9 cellular contexts compared by ENCODE assay signal in genomic region chr18:66616523-66616983, GRCh38. TPM values are rescaled to one million over a fixed set of nuclear protein-coding genes. Genes with fewer than 3 reads are reported as not detected.
A peak's percentile ranks its signal among the peaks of the same experiment; 100 is the strongest.
DNase-seq lines count a peak whose midpoint lies in the region; ATAC-seq and TF ChIP-seq lines count a peak whose summit lies in the region.
"Had no signal": no experiment of that assay in that cellular context is flagged by ENCODE, and none has a peak within 500 bp of the region (broad histone marks: within the 10 kb centered on the region; RNA-seq: fewer than 3 reads in every experiment).

No MANE protein-coding gene starts in this region.

- ATAC-seq in Right ventricle myocardium inferior, result no peak
- no peak for ATAC-seq in heart left ventricle

- H3K27me3 ChIP-seq in heart left ventricle (no peaks in the 10 kb centered on the region), brain microvascular endothelial cell (replicated peaks) (no peaks in the 10 kb centered on the region)

- no peak for TF ChIP-seq POLR2A in heart left ventricle (IDR thresholded peaks at IDR 0.05)

- in situ Hi-C loops in brain microvascular endothelial cell (cut with HindIII; ENCODE audit: low pct_ligation_motif_present, low sequenced_read_pairs), result no loop called here

- TF ChIP-seq CTCF in heart left ventricle (IDR thresholded peaks at IDR 0.05) (peak in 3 of 12 donors; percentile 20 to 26 (median 22)), brain microvascular endothelial cell (IDR thresholded peaks at IDR 0.05; ENCODE audit: low read depth, low read length, missing control alignments) (peak; percentile 79), retinal pigment epithelial cell (conservative IDR thresholded peaks at IDR 0.05; ENCODE audit: low read depth, low read length) (peak; percentile 65)

- H3K4me3 ChIP-seq in heart left ventricle (no peak overlapping the region), brain microvascular endothelial cell (ENCODE audit: low read depth, low read length) (no peak overlapping the region), retinal pigment epithelial cell (ENCODE audit: low read length) (no peak overlapping the region)

- peak; percentile 59 for DNase-seq in Right ventricle myocardium inferior (ENCODE audit: missing footprints)
- DNase-seq in heart left ventricle, result no peak
- no peak for DNase-seq in brain microvascular endothelial cell
- no peak for DNase-seq in retinal pigment epithelial cell (ENCODE audit: low read depth)
- no peak for DNase-seq in T1000 (lab: John Stamatoyannopoulos, UW)
- no peak for DNase-seq in GM19238 (ENCODE audit: insufficient read length, low spot score)
- DNase-seq in AG20443 (ENCODE audit: low spot score), result no peak
- DNase-seq: activated B cell treated with CpG ODN at 0.5 μM for 24 hours had no signal

- TF ChIP-seq EP300 in Ishikawa (IDR thresholded peaks at IDR 0.05; ENCODE audit: borderline replicate concordance), result no peak

- peak; percentile 59 for TF ChIP-seq RAD21 in Ishikawa (IDR thresholded peaks at IDR 0.05; ENCODE audit: low read depth)

- intact Hi-C loops in Right ventricle myocardium inferior (cut with DNase I) (no loop called here), heart left ventricle (cut with DNase I) (no loop called here)

- H3K36me3 ChIP-seq in heart left ventricle, result no peaks in the 10 kb centered on the region
- no peaks in the 10 kb centered on the region for H3K36me3 ChIP-seq in brain microvascular endothelial cell (replicated peaks)

- H3K9me3 ChIP-seq in heart left ventricle, result peaks cover 0 to 16% (median 0%) of the 10 kb centered on the region in 12 donors

- no peaks in the 10 kb centered on the region for H3K4me1 ChIP-seq in heart left ventricle

- H3K27ac ChIP-seq in heart left ventricle (no peak overlapping the region), brain microvascular endothelial cell (no peak overlapping the region)

- WGBS in heart left ventricle, 4 donors, result 60 to 73% (median 62%) methylated on average over 4 of the region's 4 CpGs

TF ChIP-seq in Ishikawa, 13 proteins besides CTCF, POLR2A, EP300 and RAD21:
- TF ChIP-seq FOXM1 (IDR thresholded peaks at IDR 0.05; ENCODE audit: borderline replicate concordance, low read depth) (no peak), MAX (IDR thresholded peaks at IDR 0.05) (no peak), YY1 (IDR thresholded peaks at IDR 0.05; ENCODE audit: low read depth) (no peak), CEBPB (IDR thresholded peaks at IDR 0.05) (no peak), ZBTB7A (IDR thresholded peaks at IDR 0.05; ENCODE audit: low read depth) (no peak), NFIC (IDR thresholded peaks at IDR 0.05) (no peak)
- TF ChIP-seq, protein P1, sequence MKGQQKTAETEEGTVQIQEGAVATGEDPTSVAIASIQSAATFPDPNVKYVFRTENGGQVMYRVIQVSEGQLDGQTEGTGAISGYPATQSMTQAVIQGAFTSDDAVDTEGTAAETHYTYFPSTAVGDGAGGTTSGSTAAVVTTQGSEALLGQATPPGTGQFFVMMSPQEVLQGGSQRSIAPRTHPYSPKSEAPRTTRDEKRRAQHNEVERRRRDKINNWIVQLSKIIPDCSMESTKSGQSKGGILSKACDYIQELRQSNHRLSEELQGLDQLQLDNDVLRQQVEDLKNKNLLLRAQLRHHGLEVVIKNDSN (IDR thresholded peaks at IDR 0.05), result no peak

RNA-seq across cellular contexts. Expression of gene CDH19, which starts 12.7 kb away (rescaled TPM):
- 25.1 TPM for total RNA-seq in Right ventricle myocardium inferior
- total RNA-seq in heart left ventricle, result 10 to 100 TPM in 8 of 9 donors, 1 to 10 TPM in 1; 7.8 to 51.7 (median 12.8) TPM
- polyA plus RNA-seq in heart left ventricle, result 10 to 100 TPM; 10.9 to 11.9 TPM
- total RNA-seq: activated B cell treated with CpG ODN at 0.5 μM for 24 hours had no signal
